Comparison of ENCODE assay signal across 8 cellular contexts in the genomic region with DNA sequence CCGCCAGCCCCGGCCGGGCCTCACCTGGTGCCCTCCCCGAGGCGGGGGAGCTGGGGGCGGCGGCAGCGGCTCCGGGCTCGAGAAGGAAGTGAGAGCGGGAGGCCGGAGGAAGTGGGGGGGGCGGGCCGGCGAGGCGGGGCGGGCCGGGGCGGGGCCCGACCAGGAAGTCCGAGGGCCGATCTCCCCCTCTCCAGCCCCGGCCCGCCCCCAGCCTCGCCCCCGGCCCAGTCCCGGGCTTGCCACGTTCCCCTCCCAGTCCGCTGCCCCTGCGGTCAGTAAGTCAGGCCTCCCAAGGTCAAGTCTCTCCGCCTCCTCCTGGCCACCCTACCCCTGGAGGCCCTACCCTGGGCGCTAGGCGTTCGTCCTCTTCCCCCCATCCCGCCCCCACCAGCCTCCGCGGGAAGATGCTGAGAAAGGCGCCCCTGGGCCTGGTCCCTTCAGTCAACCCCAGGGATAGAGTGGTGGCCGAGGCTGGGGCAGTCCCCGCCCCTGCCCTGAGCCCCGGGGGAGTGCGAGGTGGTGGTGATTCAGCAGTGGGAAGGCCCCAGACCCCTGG. TPM values are rescaled to one million over a fixed set of nuclear protein-coding genes. Genes with fewer than 3 reads are reported as not detected.
DNase-seq lines count a peak whose midpoint lies in the region; ATAC-seq lines count a peak whose summit lies in the region.

RHOG (minus strand) TSS at position 90 of the 556 bp plus-strand sequence. CDS start 12,821 bp downstream, outside the sequence.

- no peaks in the 10 kb centered on the region for H3K9me3 ChIP-seq in GM23248 (ENCODE audit: low read depth)
- H3K9me3 ChIP-seq in KOPT-K1 (ENCODE audit: insufficient read depth, low read length, poor library complexity, severe bottlenecking) = no peaks in the 10 kb centered on the region

- no peaks in the 10 kb centered on the region for H3K9me2 ChIP-seq in GM23248 (ENCODE audit: insufficient read depth)

- H3K4me3 Mint-ChIP-seq in central memory CD8-positive, alpha-beta T cell = peak within 1 kb of the TSS; percentile 88

- H3K4me1 ChIP-seq in GM23248 (ENCODE audit: insufficient read depth) = peaks cover 17% of the 10 kb centered on the region

- ATAC-seq in central memory CD8-positive, alpha-beta T cell (replicated peaks; ENCODE audit: extremely low read depth, poor library complexity, severe bottlenecking) = peak; percentile 19

- peaks cover 5% of the 10 kb centered on the region; the same call in 1 of the 2 replicates for H3F3A ChIP-seq in GM23248 (ENCODE audit: insufficient read depth)

- H3K27me3 ChIP-seq in GM23248 (replicated peaks; ENCODE audit: insufficient read depth) = no peaks in the 10 kb centered on the region

- in situ Hi-C loops in GM23248 (cut with MboI) = no loop called here

- H3K36me3 ChIP-seq in GM23248 (ENCODE audit: low read depth) (no peaks in the 10 kb centered on the region), KOPT-K1 (ENCODE audit: insufficient read depth, low read length) (peaks cover 16% of the 10 kb centered on the region; the same call in 1 of the 2 replicates)

- H3K27ac Mint-ChIP-seq in central memory CD8-positive, alpha-beta T cell (ENCODE audit: low read depth) = peak within 1 kb of the TSS; percentile 89

- peaks cover 30% of the 10 kb centered on the region for H3K4me1 Mint-ChIP-seq in central memory CD8-positive, alpha-beta T cell

- no peaks in the 10 kb centered on the region for H3K27me3 Mint-ChIP-seq in central memory CD8-positive, alpha-beta T cell

- peak within 1 kb of the TSS; percentile 64 for H2AFZ ChIP-seq in GM23248

- H3K9me3 Mint-ChIP-seq in central memory CD8-positive, alpha-beta T cell = no peaks in the 10 kb centered on the region

- DNase-seq in NCI-H82 (lab: John Stamatoyannopoulos, UW) (peak; percentile 75), NCI-H82 treated with DMSO at 0.1 percent for 48 hours (lab: John Stamatoyannopoulos, UW; ENCODE audit: unreplicated experiment) (no peak), GM23248 (peak; percentile 87), T follicular helper cell (ENCODE audit: low read depth) (peak; percentile 40), islet precursor cell (peak; percentile 96)
- DNase-seq in central memory CD8-positive, alpha-beta T cell (ENCODE audit: low spot score in 2 of 2) = no peak
- DNase-seq in stimulated activated CD4-positive, alpha-beta T cell treated with anti-CD3 and anti-CD28 coated beads, Interleukin-4, amount 100 ng/mL, for 1 hour = peak; percentile 92

- H3K4me3 ChIP-seq in GM23248 = peak within 1 kb of the TSS; percentile 85

- H3K27ac ChIP-seq in GM23248 = peak within 1 kb of the TSS; percentile 85
- H3K27ac ChIP-seq in KOPT-K1 (ENCODE audit: low read depth, low read length, poor library complexity, severe bottlenecking) = peak within 1 kb of the TSS; percentile 88

- H4K20me1 ChIP-seq in GM23248 (ENCODE audit: insufficient read depth) = 0 out of 2 replicates have a peak, but pooled peaks cover 4% of the 10 kb centered on the region

- peak within 1 kb of the TSS; percentile 90 for H3K9ac ChIP-seq in GM23248

- WGBS in GM23248 (ENCODE audit: low coverage in 1 of 2, low lambda C conversion rate in 2 of 2, missing lambda C conversion rate in 2 of 2), 2 experiments = 0 to 3% methylated on average over 7 to 31 of the region's 42 CpGs

- peaks cover 59% of the 10 kb centered on the region for H3K79me2 ChIP-seq in GM23248 (ENCODE audit: insufficient read depth)

- H3K36me3 Mint-ChIP-seq in central memory CD8-positive, alpha-beta T cell (ENCODE audit: insufficient read depth) = peaks cover 25% of the 10 kb centered on the region

- peak within 1 kb of the TSS; percentile 89 for H3K4me2 ChIP-seq in GM23248 (ENCODE audit: unreplicated experiment)

RNA-seq across cellular contexts. Expression of gene RHOG, which starts in this region (rescaled TPM):
- total RNA-seq in GM23248 (2014; rRNA removed; shearing (Covaris generic)) = 42.0 and 45.5 TPM in 2 replicates
- polyA plus RNA-seq in GM23248 (2016; fragmentation: Nextera tagmentation; extraction: Ambion mirVana) = 59.5 and 61.4 TPM in 2 replicates

Comparison
In these comparisons a context has a peak if more than half of its experiments do, and no peak if none do; other contexts are left out.
1. DNase-seq: peak in NCI-H82 (single experiment), GM23248 (single experiment), T follicular helper cell (single experiment), islet precursor cell (single experiment) and stimulated activated CD4-positive, alpha-beta T cell treated with anti-CD3 and anti-CD28 coated beads, Interleukin-4, amount 100 ng/mL, for 1 hour (single experiment); none in NCI-H82 treated with DMSO at 0.1 percent for 48 hours (single experiment) and central memory CD8-positive, alpha-beta T cell (0 of 2).